ENCODE assay signal across 1 cellular context in the genomic region with DNA sequence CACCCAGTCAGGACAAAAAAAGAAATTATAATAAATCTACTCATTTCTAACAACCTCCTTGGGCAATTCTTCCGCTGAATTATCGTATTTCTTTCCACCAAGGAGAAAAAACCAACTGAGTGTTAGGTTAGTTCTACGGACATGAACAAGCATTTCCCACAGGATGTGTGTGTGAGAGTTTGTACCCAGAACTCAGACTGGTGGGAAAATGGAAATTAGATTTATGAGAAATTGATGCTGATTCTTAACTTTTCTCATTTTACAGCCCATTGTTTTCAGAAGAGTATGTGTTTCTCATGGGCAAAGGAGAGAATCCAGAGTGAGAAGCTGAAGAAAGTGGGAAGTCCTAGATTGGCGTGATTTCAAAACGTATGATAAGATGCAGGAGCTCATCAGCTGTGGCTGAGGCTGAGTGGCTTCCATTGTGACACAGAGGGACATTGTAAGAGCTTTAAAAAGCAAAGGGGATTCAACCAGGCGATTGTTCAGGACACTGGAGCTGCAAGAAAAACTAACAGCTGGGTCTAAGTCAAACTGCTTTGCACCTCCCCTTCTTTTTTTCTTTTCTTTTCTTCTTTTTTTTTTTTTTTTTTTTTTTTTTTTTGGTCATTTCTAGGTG.
TF ChIP-seq lines count a peak whose summit lies in the region.

No MANE protein-coding gene starts in this region.

TF ChIP-seq in HepG2, 621 proteins besides CTCF, POLR2A, EP300 and RAD21:
- no peak for TF ChIP-seq ISL2 (CRISPR knock-in tag; IDR thresholded peaks at IDR 0.05)
- no peak for TF ChIP-seq DMAP1 (CRISPR knock-in tag; IDR thresholded peaks at IDR 0.05)
- TF ChIP-seq, protein P1, sequence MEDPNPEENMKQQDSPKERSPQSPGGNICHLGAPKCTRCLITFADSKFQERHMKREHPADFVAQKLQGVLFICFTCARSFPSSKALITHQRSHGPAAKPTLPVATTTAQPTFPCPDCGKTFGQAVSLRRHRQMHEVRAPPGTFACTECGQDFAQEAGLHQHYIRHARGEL (CRISPR knock-in tag; IDR thresholded peaks at IDR 0.05) = no peak
- TF ChIP-seq, protein P2, sequence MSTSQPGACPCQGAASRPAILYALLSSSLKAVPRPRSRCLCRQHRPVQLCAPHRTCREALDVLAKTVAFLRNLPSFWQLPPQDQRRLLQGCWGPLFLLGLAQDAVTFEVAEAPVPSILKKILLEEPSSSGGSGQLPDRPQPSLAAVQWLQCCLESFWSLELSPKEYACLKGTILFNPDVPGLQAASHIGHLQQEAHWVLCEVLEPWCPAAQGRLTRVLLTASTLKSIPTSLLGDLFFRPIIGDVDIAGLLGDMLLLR (CRISPR knock-in tag; IDR thresholded peaks at IDR 0.05) = no peak
- TF ChIP-seq, protein P3, sequence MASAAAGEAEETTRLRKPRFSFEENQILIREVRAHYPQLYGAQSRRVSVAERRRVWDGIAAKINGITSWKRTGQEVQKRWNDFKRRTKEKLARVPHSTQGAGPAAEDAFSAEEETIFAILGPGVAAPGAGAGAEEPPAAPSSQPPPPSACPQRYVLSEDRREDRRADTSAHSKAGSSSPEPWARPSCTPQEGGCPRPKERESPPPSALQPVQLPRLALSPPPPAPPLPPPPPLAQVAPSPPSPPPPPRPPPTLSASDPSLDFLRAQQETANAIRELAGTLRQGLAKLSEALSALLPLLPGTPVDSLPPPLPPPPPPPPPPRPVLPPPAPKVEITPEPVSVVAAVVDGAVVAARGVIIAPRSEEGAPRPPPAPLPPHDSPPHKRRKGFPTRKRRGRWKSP (CRISPR knock-in tag; IDR thresholded peaks at IDR 0.05) = no peak
- TF ChIP-seq ZNF629 (CRISPR knock-in tag; conservative IDR thresholded peaks at IDR 0.05) = no peak
- TF ChIP-seq, protein P4, sequence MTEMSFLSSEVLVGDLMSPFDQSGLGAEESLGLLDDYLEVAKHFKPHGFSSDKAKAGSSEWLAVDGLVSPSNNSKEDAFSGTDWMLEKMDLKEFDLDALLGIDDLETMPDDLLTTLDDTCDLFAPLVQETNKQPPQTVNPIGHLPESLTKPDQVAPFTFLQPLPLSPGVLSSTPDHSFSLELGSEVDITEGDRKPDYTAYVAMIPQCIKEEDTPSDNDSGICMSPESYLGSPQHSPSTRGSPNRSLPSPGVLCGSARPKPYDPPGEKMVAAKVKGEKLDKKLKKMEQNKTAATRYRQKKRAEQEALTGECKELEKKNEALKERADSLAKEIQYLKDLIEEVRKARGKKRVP (CRISPR knock-in tag; IDR thresholded peaks at IDR 0.05) = no peak
- TF ChIP-seq, protein P5, sequence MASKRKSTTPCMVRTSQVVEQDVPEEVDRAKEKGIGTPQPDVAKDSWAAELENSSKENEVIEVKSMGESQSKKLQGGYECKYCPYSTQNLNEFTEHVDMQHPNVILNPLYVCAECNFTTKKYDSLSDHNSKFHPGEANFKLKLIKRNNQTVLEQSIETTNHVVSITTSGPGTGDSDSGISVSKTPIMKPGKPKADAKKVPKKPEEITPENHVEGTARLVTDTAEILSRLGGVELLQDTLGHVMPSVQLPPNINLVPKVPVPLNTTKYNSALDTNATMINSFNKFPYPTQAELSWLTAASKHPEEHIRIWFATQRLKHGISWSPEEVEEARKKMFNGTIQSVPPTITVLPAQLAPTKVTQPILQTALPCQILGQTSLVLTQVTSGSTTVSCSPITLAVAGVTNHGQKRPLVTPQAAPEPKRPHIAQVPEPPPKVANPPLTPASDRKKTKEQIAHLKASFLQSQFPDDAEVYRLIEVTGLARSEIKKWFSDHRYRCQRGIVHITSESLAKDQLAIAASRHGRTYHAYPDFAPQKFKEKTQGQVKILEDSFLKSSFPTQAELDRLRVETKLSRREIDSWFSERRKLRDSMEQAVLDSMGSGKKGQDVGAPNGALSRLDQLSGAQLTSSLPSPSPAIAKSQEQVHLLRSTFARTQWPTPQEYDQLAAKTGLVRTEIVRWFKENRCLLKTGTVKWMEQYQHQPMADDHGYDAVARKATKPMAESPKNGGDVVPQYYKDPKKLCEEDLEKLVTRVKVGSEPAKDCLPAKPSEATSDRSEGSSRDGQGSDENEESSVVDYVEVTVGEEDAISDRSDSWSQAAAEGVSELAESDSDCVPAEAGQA (IDR thresholded peaks at IDR 0.05; ENCODE audit: low read depth) = no peak
- TF ChIP-seq, protein P5 (CRISPR knock-in tag; IDR thresholded peaks at IDR 0.05; ENCODE audit: borderline replicate concordance) = no peak
- TF ChIP-seq KLF16 (CRISPR knock-in tag; IDR thresholded peaks at IDR 0.05) = no peak
- TF ChIP-seq ZNF34 (CRISPR knock-in tag; IDR thresholded peaks at IDR 0.05; ENCODE audit: borderline replicate concordance) = no peak
- no peak for TF ChIP-seq ARNT (IDR thresholded peaks at IDR 0.05)
- no peak for TF ChIP-seq TBX2 (CRISPR knock-in tag; IDR thresholded peaks at IDR 0.05; ENCODE audit: borderline replicate concordance)
- TF ChIP-seq FOXM1 (CRISPR knock-in tag; IDR thresholded peaks at IDR 0.05) = no peak
- no peak for TF ChIP-seq SYNCRIP (IDR thresholded peaks at IDR 0.05; ENCODE audit: insufficient read depth, low read depth, low read length)
- no peak for TF ChIP-seq ZBTB8A (CRISPR knock-in tag; IDR thresholded peaks at IDR 0.05; ENCODE audit: borderline replicate concordance, low read depth)
- TF ChIP-seq, protein P6, sequence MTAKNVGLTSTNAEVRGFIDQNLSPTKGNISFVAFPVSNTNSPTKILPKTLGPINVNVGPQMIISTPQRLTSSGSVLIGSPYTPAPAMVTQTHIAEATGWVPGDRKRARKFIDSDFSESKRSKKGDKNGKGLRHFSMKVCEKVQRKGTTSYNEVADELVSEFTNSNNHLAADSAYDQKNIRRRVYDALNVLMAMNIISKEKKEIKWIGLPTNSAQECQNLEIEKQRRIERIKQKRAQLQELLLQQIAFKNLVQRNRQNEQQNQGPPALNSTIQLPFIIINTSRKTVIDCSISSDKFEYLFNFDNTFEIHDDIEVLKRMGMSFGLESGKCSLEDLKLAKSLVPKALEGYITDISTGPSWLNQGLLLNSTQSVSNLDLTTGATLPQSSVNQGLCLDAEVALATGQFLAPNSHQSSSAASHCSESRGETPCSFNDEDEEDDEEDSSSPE (CRISPR knock-in tag; IDR thresholded peaks at IDR 0.05) = no peak
- TF ChIP-seq ZNF644 (CRISPR knock-in tag; IDR thresholded peaks at IDR 0.05; ENCODE audit: low read depth) = no peak
TF ChIP-seq in HepG2: peak in this region for 0.
